Comparison of ENCODE assay signal across 13 cellular contexts in the genomic region with DNA sequence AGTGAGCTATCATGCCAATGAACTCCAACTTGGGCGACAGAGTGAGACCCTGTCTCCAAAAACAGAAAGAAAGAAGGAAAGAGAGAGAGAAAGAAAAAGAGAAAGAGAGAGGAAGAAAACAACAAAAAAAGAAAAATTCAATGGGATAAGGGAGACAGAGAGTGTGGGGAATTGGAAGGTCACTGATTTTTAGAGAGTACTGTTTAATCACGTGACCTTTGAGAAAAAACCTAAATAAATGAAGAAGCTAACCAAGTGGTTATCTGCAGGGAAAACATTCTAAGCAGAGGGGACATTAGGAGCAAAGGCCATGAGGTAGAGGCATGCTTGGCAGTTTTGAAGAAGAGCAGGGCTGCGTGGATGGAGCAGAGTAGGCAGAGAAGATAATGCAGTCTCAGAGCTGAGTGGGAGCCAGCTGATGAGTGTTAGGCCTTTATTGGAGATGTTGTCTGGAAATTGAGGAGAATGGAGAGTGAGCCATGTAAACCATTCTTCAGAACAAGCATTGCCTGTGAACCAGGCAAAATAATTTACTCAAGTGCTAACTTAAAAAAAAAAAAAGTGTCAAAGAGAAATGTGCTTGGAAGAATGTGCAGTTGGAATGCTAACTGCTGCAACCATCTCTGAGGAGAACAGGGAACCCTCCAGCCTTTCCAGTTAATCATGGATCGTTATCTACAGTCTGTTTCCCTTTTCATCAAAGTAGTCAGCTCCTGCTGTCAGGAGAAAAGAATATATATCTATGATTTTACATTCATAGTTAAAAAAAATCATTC.
"Had no signal": no experiment of that assay in that cellular context is flagged by ENCODE, and none has a peak within 500 bp of the region (broad histone marks: within the 10 kb centered on the region; RNA-seq: fewer than 3 reads in every experiment).

No MANE protein-coding gene starts in this region.

- H3K9me3 Mint-ChIP-seq: natural killer cell treated with Interleukin-12 subunit alpha and Interleukin-12 subunit beta and Interleukin-15 and Interleukin-18, amount 100 ng/mL, for 72 hours had no signal

- H3K4me3 Mint-ChIP-seq: activated CD4-positive, alpha-beta memory T cell treated with anti-CD3 and anti-CD28 coated beads, Interleukin-2, amount 10 ng/mL, durations not matched to agents 7 days and 5 days; activated naive CD8-positive, alpha-beta T cell treated with anti-CD3 and anti-CD28 coated beads, Interleukin-2, amount 10 ng/mL, durations not matched to agents 7 days and 5 days; activated T-cell treated with anti-CD3 and anti-CD28 coated beads, Interleukin-2, amount 50 U/mL, for 24 hours; brain; central memory CD8-positive, alpha-beta T cell; memory B cell; natural killer cell treated with Interleukin-12 subunit alpha and Interleukin-12 subunit beta and Interleukin-15 and Interleukin-18, amount 100 ng/mL, for 72 hours; stimulated activated naive CD8-positive, alpha-beta T cell treated with anti-CD3 and anti-CD28 coated beads, Interleukin-15, amount 100 ng/mL, for 72 hours; type B pancreatic cell had no signal

- H3K27ac Mint-ChIP-seq: activated CD4-positive, alpha-beta memory T cell treated with anti-CD3 and anti-CD28 coated beads, Interleukin-2, amount 10 ng/mL, durations not matched to agents 7 days and 5 days; activated naive CD8-positive, alpha-beta T cell treated with anti-CD3 and anti-CD28 coated beads, Interleukin-2, amount 10 ng/mL, durations not matched to agents 7 days and 5 days; activated T-cell treated with anti-CD3 and anti-CD28 coated beads, Interleukin-2, amount 50 U/mL, for 24 hours; activated T-helper 2 cell treated with anti-CD3 and anti-CD28 coated beads, Interferon-gamma antibody, Interleukin-2, Interleukin-4, amounts not matched to agents 10 μg/mL and 5 μg/mL and 100 μg/mL, durations not matched to agents 14 hours and 24 hours and 36 hours; memory B cell; natural killer cell treated with Interleukin-12 subunit alpha and Interleukin-12 subunit beta and Interleukin-15 and Interleukin-18, amount 100 ng/mL, for 72 hours; stimulated activated naive CD8-positive, alpha-beta T cell treated with anti-CD3 and anti-CD28 coated beads, Interleukin-15, amount 100 ng/mL, for 72 hours; type B pancreatic cell had no signal

- ATAC-seq: natural killer cell treated with Interleukin-12 subunit alpha and Interleukin-12 subunit beta and Interleukin-15 and Interleukin-18, amount 100 ng/mL, for 72 hours; stimulated activated naive CD8-positive, alpha-beta T cell treated with anti-CD3 and anti-CD28 coated beads, Interleukin-15, amount 100 ng/mL, for 72 hours had no signal

- DNase-seq: activated CD4-positive, alpha-beta memory T cell treated with anti-CD3 and anti-CD28 coated beads, Interleukin-2, amount 10 ng/mL, durations not matched to agents 7 days and 5 days; activated CD4-positive, alpha-beta T cell treated with anti-CD3 and anti-CD28 coated beads for 48 hours; activated CD4-positive, CD25-positive, alpha-beta regulatory T cell; activated naive CD4-positive, alpha-beta T cell treated with Interleukin-2 at 50 U/mL for 16 hours; activated naive CD8-positive, alpha-beta T cell treated with anti-CD3 and anti-CD28 coated beads, Interleukin-2, amount 10 ng/mL, durations not matched to agents 7 days and 5 days; activated T-cell treated with anti-CD3 and anti-CD28 coated beads, Interleukin-2, amount 50 U/mL, for 24 hours; stimulated activated naive CD8-positive, alpha-beta T cell treated with anti-CD3 and anti-CD28 coated beads, Interleukin-15, amount 100 ng/mL, for 72 hours had no signal

- H3K4me1 Mint-ChIP-seq: activated CD4-positive, alpha-beta memory T cell treated with anti-CD3 and anti-CD28 coated beads, Interleukin-2, amount 10 ng/mL, durations not matched to agents 7 days and 5 days; activated naive CD8-positive, alpha-beta T cell treated with anti-CD3 and anti-CD28 coated beads, Interleukin-2, amount 10 ng/mL, durations not matched to agents 7 days and 5 days; central memory CD8-positive, alpha-beta T cell; memory B cell; stimulated activated naive CD8-positive, alpha-beta T cell treated with anti-CD3 and anti-CD28 coated beads, Interleukin-15, amount 100 ng/mL, for 72 hours had no signal

- H3K36me3 Mint-ChIP-seq: activated naive CD8-positive, alpha-beta T cell treated with anti-CD3 and anti-CD28 coated beads, Interleukin-2, amount 10 ng/mL, durations not matched to agents 7 days and 5 days; brain; memory B cell; natural killer cell treated with Interleukin-12 subunit alpha and Interleukin-12 subunit beta and Interleukin-15 and Interleukin-18, amount 100 ng/mL, for 72 hours; type B pancreatic cell had no signal

- H3K27me3 Mint-ChIP-seq: activated CD4-positive, alpha-beta memory T cell treated with anti-CD3 and anti-CD28 coated beads, Interleukin-2, amount 10 ng/mL, durations not matched to agents 7 days and 5 days; activated naive CD8-positive, alpha-beta T cell treated with anti-CD3 and anti-CD28 coated beads, Interleukin-2, amount 10 ng/mL, durations not matched to agents 7 days and 5 days; activated T-cell treated with anti-CD3 and anti-CD28 coated beads, Interleukin-2, amount 50 U/mL, for 24 hours; brain; central memory CD8-positive, alpha-beta T cell; memory B cell; natural killer cell treated with Interleukin-12 subunit alpha and Interleukin-12 subunit beta and Interleukin-15 and Interleukin-18, amount 100 ng/mL, for 72 hours; stimulated activated naive CD8-positive, alpha-beta T cell treated with anti-CD3 and anti-CD28 coated beads, Interleukin-15, amount 100 ng/mL, for 72 hours; type B pancreatic cell had no signal
